In genomic region chr1:39525366-39526165, GRCh38 we compare ENCODE assay signal across 11 cellular contexts. TPM values are rescaled to one million over a fixed set of nuclear protein-coding genes. Genes with fewer than 3 reads are reported as not detected.
DNase-seq lines count a peak whose midpoint lies in the region; ATAC-seq and FAIRE-seq lines count a peak whose summit lies in the region.
"Had no signal": no experiment of that assay in that cellular context is flagged by ENCODE, and none has a peak within 500 bp of the region (broad histone marks: within the 10 kb centered on the region; RNA-seq: fewer than 3 reads in every experiment).

No MANE protein-coding gene starts in this region.

- CTCF ChIA-PET in CD8-positive, alpha-beta memory T cell (lab: Charles Lee) = interaction anchor here (1.4 kb wide), 1 partner anchor 427 kb away, joined by 3 read pairs; no protein-coding TSS in a partner anchor

- H3K4me3 Mint-ChIP-seq in CD8-positive, alpha-beta memory T cell = peak overlapping the region in 2 of 7 donors; percentile 23 to 61
- H3K4me3 Mint-ChIP-seq: activated naive CD4-positive, alpha-beta T cell treated with anti-CD3 and anti-CD28 coated beads, Interleukin-2, amount 50 U/mL, for 24 hours had no signal

- peaks cover 12% of the 10 kb centered on the region for H3K4me1 ChIP-seq in CD8-positive, alpha-beta memory T cell (ENCODE audit: insufficient read depth, low read length)

- no peaks in the 10 kb centered on the region for H3K9me3 Mint-ChIP-seq in CD8-positive, alpha-beta memory T cell
- H3K9me3 Mint-ChIP-seq: activated naive CD4-positive, alpha-beta T cell treated with anti-CD3 and anti-CD28 coated beads, Interleukin-2, amount 50 U/mL, for 24 hours had no signal

- DNase-seq in CD8-positive, alpha-beta memory T cell = peak in 4 of 5 donors; percentile 43 to 80 (median 56)
- DNase-seq in activated gamma-delta T cell treated with Interleukin-2 at 50 U/mL for 16 hours (peak; percentile 44), RCC 7860 (ENCODE audit: low spot score) (no peak), A172 (ENCODE audit: low spot score) (no peak), EL (no peak)
- DNase-seq in central memory CD4-positive, alpha-beta T cell = no peak

- FAIRE-seq in RCC 7860 (lab: Jason Lieb, UNC) = no peak

- ATAC-seq in GM19351 (IDR thresholded peaks at IDR 0.05; ENCODE audit: unreplicated experiment) (peak; percentile 95), HG03280 (IDR thresholded peaks at IDR 0.05; ENCODE audit: unreplicated experiment) (peak; percentile 87)

- peaks cover 7% of the 10 kb centered on the region for H3K36me3 ChIP-seq in CD8-positive, alpha-beta memory T cell (ENCODE audit: insufficient read depth, low read length)

- no peak overlapping the region for H3K27ac ChIP-seq in CD8-positive, alpha-beta memory T cell (ENCODE audit: low read depth, low read length)
- H3K27ac ChIP-seq: thoracic aorta had no signal

- H3K27me3 ChIP-seq in CD8-positive, alpha-beta memory T cell (ENCODE audit: insufficient read depth, low read length, poor library complexity, severe bottlenecking) = no peaks in the 10 kb centered on the region

- no peak overlapping the region for H3K4me3 ChIP-seq in CD8-positive, alpha-beta memory T cell (ENCODE audit: low read length)
- H3K4me3 ChIP-seq: thoracic aorta had no signal

- H3K27me3 Mint-ChIP-seq in CD8-positive, alpha-beta memory T cell = peaks cover 0 to 1% of the 10 kb centered on the region in 2 donors
- H3K27me3 Mint-ChIP-seq: activated naive CD4-positive, alpha-beta T cell treated with anti-CD3 and anti-CD28 coated beads, Interleukin-2, amount 50 U/mL, for 24 hours had no signal

- H3K36me3 Mint-ChIP-seq in CD8-positive, alpha-beta memory T cell = peaks cover 0 to 29% (median 4%) of the 10 kb centered on the region in 3 donors

- H3K27ac Mint-ChIP-seq in CD8-positive, alpha-beta memory T cell = peak overlapping the region; percentile 21 to 98 (median 69)

- no peaks in the 10 kb centered on the region for H3K9me3 ChIP-seq in CD8-positive, alpha-beta memory T cell (ENCODE audit: low read length)
- H3K9me3 ChIP-seq: thoracic aorta had no signal

- POLR2A ChIA-PET in CD8-positive, alpha-beta memory T cell (lab: Charles Lee) = no interaction called here

- H3K4me1 Mint-ChIP-seq in CD8-positive, alpha-beta memory T cell = peaks cover 6 to 16% (median 8%) of the 10 kb centered on the region in 3 donors
- H3K4me1 Mint-ChIP-seq: activated naive CD4-positive, alpha-beta T cell treated with anti-CD3 and anti-CD28 coated beads, Interleukin-2, amount 50 U/mL, for 24 hours had no signal

RNA-seq across cellular contexts. Expression of gene BMP8A, which starts 34.1 kb away (rescaled TPM):
- under 1 TPM in 1 of 2 experiments, not detected in 1; 0.18 TPM for total RNA-seq in CD8-positive, alpha-beta memory T cell
- not detected for polyA plus RNA-seq in CD8-positive, alpha-beta memory T cell
- 0.12 and 0.22 TPM in 2 replicates for total RNA-seq in A172 (2014; rRNA removed; shearing (Covaris generic))
- total RNA-seq: liver, thoracic aorta had no signal
- polyA plus RNA-seq: liver had no signal

RNA-seq across cellular contexts. Expression of gene PABPC4, which starts 51.0 kb away (rescaled TPM):
- 100 to 1,000 TPM; 429 to 437 TPM for total RNA-seq in CD8-positive, alpha-beta memory T cell
- polyA plus RNA-seq in CD8-positive, alpha-beta memory T cell = 21.8 TPM
- 72.8 and 95.1 TPM in 2 replicates for total RNA-seq in A172 (2014; rRNA removed; shearing (Covaris generic))

Comparison
In these comparisons a context has a peak if more than half of its experiments do, and no peak if none do; other contexts are left out.
1. DNase-seq: peak in CD8-positive, alpha-beta memory T cell (4 of 5) and activated gamma-delta T cell treated with Interleukin-2 at 50 U/mL for 16 hours (single experiment); none in RCC 7860 (single experiment), central memory CD4-positive, alpha-beta T cell (single experiment), A172 (single experiment) and EL (single experiment).